Comparison of ENCODE assay signal across 1 cellular context in genomic region chr19:41156207-41156606, GRCh38.
TF ChIP-seq lines count a peak whose summit lies in the region.

No MANE protein-coding gene starts in this region.

TF ChIP-seq in HepG2, 621 proteins besides CTCF, POLR2A, EP300 and RAD21 (continued from another document):
- TF ChIP-seq, protein P1, sequence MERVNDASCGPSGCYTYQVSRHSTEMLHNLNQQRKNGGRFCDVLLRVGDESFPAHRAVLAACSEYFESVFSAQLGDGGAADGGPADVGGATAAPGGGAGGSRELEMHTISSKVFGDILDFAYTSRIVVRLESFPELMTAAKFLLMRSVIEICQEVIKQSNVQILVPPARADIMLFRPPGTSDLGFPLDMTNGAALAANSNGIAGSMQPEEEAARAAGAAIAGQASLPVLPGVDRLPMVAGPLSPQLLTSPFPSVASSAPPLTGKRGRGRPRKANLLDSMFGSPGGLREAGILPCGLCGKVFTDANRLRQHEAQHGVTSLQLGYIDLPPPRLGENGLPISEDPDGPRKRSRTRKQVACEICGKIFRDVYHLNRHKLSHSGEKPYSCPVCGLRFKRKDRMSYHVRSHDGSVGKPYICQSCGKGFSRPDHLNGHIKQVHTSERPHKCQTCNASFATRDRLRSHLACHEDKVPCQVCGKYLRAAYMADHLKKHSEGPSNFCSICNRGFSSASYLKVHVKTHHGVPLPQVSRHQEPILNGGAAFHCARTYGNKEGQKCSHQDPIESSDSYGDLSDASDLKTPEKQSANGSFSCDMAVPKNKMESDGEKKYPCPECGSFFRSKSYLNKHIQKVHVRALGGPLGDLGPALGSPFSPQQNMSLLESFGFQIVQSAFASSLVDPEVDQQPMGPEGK (CRISPR knock-in tag; IDR thresholded peaks at IDR 0.05): no peak
- TF ChIP-seq IRF2 (CRISPR knock-in tag; IDR thresholded peaks at IDR 0.05) (no peak), POLR2G (IDR thresholded peaks at IDR 0.05; ENCODE audit: low read depth, low read length) (no peak), STAG1 (CRISPR knock-in tag; IDR thresholded peaks at IDR 0.05) (peak; percentile 16; the same call in 1 of the 2 replicates), SUZ12 (IDR thresholded peaks at IDR 0.05; ENCODE audit: low read depth, low read length) (no peak)
